In genomic region chr11:34012734-34013133, GRCh38 we compare ENCODE assay signal across 27 cellular contexts.
"Had no signal": no experiment of that assay in that cellular context is flagged by ENCODE, and none has a peak within 500 bp of the region (broad histone marks: within the 10 kb centered on the region; RNA-seq: fewer than 3 reads in every experiment).

No MANE protein-coding gene starts in this region.

- H3K4me1 ChIP-seq: stomach, testis, thyroid gland, tibial artery, tibial nerve, upper lobe of left lung, upper lobe of right lung, uterus, vagina had no signal

- FAIRE-seq: urothelium cell line had no signal

- H3K9me3 ChIP-seq: stomach, suprapubic skin, testis, thoracic aorta, thyroid gland, tibial artery, tibial nerve, transverse colon, upper lobe of left lung, upper lobe of right lung, uterus, vagina had no signal

- H3K27ac ChIP-seq: stomach, suprapubic skin, testis, thoracic aorta, thyroid gland, tibial artery, tibial nerve, transverse colon, upper lobe of left lung, upper lobe of right lung, uterus, vagina had no signal

- H3K27me3 ChIP-seq: stomach, suprapubic skin, testis, thyroid gland, tibial nerve, transverse colon, upper lobe of left lung, upper lobe of right lung, uterus, vagina had no signal

- DNase-seq: stimulated activated CD4-positive, alpha-beta T cell treated with anti-CD3 and anti-CD28 coated beads, Interleukin-2, amount 100 ng/mL, for 48 hours; stimulated activated CD4-positive, alpha-beta T cell treated with anti-CD3 and anti-CD28 coated beads, Interleukin-4, amount 100 ng/mL, for 1 hour; stimulated activated CD4-positive, alpha-beta T cell treated with anti-CD3 and anti-CD28 coated beads, Interleukin-4, amount 100 ng/mL, for 24 hours; stimulated activated CD4-positive, alpha-beta T cell treated with anti-CD3 and anti-CD28 coated beads, Interleukin-4, amount 100 ng/mL, for 4 hours; stimulated activated CD8-positive, alpha-beta memory T cell treated with anti-CD3 and anti-CD28 coated beads, Interleukin-4, amount 100 ng/mL, for 48 hours; stimulated activated naive B cell treated with anti-CD40 and anti-IgM and Interleukin-4, amounts not matched to agents 10 μg/mL and 1 μg/mL and 100 μg/mL, for 72 hours; stimulated activated naive CD4-positive, alpha-beta T cell; stimulated activated naive CD4-positive, alpha-beta T cell treated with Interleukin-2 at 50 U/mL for 16 hours; stimulated activated naive CD8-positive, alpha-beta T cell treated with anti-CD3 and anti-CD28 coated beads, Interleukin-15, amount 100 ng/mL, for 72 hours; stimulated activated naive CD8-positive, alpha-beta T cell treated with anti-CD3 and anti-CD28 coated beads, Interleukin-15, Interleukin-2, amounts not matched to agents 100 U/mL and 50 U/mL, for 24 hours; stomach; substantia nigra; testis; thyroid gland; tibial artery; transverse colon; trophoblast cell; upper lobe of left lung; upper lobe of right lung; uterus had no signal

- ATAC-seq: stimulated activated effector memory CD8-positive, alpha-beta T cell treated with anti-CD3 and anti-CD28 coated beads, Interleukin-12 subunit alpha, Interleukin-12 subunit beta, amount 100 ng/mL, for 72 hours; stimulated activated memory B cell treated with anti-CD40 and anti-IgM and Interleukin-4, amounts not matched to agents 10 μg/mL and 1 μg/mL and 100 μg/mL, for 72 hours; stimulated activated naive B cell treated with anti-CD40 and anti-IgM and Interleukin-4, amounts not matched to agents 10 μg/mL and 1 μg/mL and 100 μg/mL, for 72 hours; stimulated activated naive CD8-positive, alpha-beta T cell treated with anti-CD3 and anti-CD28 coated beads, Interleukin-15, amount 100 ng/mL, for 72 hours; stimulated activated naive CD8-positive, alpha-beta T cell treated with anti-CD3 and anti-CD28 coated beads, Interleukin-15, Interleukin-2, amounts not matched to agents 100 U/mL and 50 U/mL, for 24 hours; upper lobe of right lung had no signal

- H3K36me3 ChIP-seq: stomach, suprapubic skin, thoracic aorta, thyroid gland, tibial artery, tibial nerve, transverse colon, upper lobe of left lung, upper lobe of right lung, uterus, vagina had no signal

- H3K4me3 ChIP-seq: stomach, suprapubic skin, testis, thoracic aorta, thyroid gland, tibial artery, tibial nerve, transverse colon, upper lobe of left lung, upper lobe of right lung, uterus, vagina had no signal
